In the genomic region with DNA sequence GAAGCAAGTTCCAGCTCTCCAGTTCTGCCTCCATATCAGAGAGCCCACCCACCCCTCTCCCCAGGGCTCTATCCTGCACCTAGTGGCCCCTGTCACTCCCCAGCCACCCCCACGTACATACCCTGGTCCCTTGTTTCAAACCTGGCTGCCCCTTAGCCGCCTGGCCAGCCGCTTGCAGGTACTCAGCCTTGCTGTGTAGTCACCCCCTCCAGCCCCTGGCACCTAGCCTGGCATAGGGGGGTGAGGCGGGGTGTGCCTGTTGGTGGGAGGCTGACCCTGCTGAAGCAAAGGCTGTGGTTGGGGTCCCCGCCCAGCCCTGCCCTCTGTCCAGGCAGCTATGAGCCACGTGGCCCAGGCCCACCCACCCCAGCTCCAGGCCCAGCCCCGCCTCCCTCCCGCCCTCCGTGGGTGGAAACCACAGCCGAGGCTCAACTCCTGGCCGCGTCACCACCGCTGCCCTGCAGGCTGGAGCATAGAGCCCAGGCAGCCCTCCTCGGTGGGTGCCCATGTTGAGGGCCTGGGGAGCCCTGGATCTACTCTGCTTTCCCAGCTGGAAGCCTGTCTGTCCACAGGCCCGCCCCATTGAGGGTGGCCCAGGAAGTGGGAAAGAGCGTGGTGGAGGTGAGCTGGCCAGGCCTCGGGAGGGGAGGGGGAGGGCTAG, we compare ENCODE assay signal across 16 cellular contexts. TPM values are rescaled to one million over a fixed set of nuclear protein-coding genes. Genes with fewer than 3 reads are reported as not detected.
DNase-seq lines count a peak whose midpoint lies in the region; ATAC-seq, FAIRE-seq and TF ChIP-seq lines count a peak whose summit lies in the region.
"Had no signal": no experiment of that assay in that cellular context is flagged by ENCODE, and none has a peak within 500 bp of the region (broad histone marks: within the 10 kb centered on the region; RNA-seq: fewer than 3 reads in every experiment).

No MANE protein-coding gene starts in this region.

- peak overlapping the region; percentile 59 for H3K4ac ChIP-seq in H1 (replicated peaks; ENCODE audit: insufficient read length, low read depth, low read length)

- H3K4me1 Mint-ChIP-seq in natural killer cell treated with Interleukin-12 subunit alpha and Interleukin-12 subunit beta and Interleukin-15 and Interleukin-18, amount 100 ng/mL, for 72 hours (ENCODE audit: low read depth in 2 of 2): peaks cover 21 to 42% of the 10 kb centered on the region in 2 donors

- H3K79me2 ChIP-seq in H1 (ENCODE audit: control insufficient read depth in 1 of 2, insufficient read depth in 2 of 2, low read length in 2 of 2): peaks cover 0 to 53% of the 10 kb centered on the region in 2 experiments; a peak in 2 of 4 replicates

- H4K5ac ChIP-seq in H1 (ENCODE audit: insufficient read length, low read depth, low read length): no peak overlapping the region

- H3K4me3 Mint-ChIP-seq in natural killer cell treated with Interleukin-12 subunit alpha and Interleukin-12 subunit beta and Interleukin-15 and Interleukin-18, amount 100 ng/mL, for 72 hours: no peak overlapping the region
- H3K4me3 Mint-ChIP-seq: CD4-positive, alpha-beta T cell had no signal

- no peak overlapping the region for H3K4me3 ChIP-seq in H1 (ENCODE audit: extremely low read depth in 1 of 4, insufficient read depth in 2 of 4, low read depth in 3 of 4, low read length in 4 of 4)
- H3K4me3 ChIP-seq in mucosa of descending colon: no peak overlapping the region
- H3K4me3 ChIP-seq: uterus had no signal

- H3K4me1 ChIP-seq in H1 (replicated peaks in 1 of 4; ENCODE audit: control insufficient read depth in 3 of 4, insufficient read depth in 4 of 4, low read length in 3 of 4) (peaks cover 4 to 39% (median 20%) of the 10 kb centered on the region in 4 experiments), mucosa of descending colon (ENCODE audit: low read depth) (peaks cover 25% of the 10 kb centered on the region)

- no peak overlapping the region for H3K14ac ChIP-seq in H1 (ENCODE audit: insufficient read length)

- H3K27me3 Mint-ChIP-seq in natural killer cell treated with Interleukin-12 subunit alpha and Interleukin-12 subunit beta and Interleukin-15 and Interleukin-18, amount 100 ng/mL, for 72 hours: no peaks in the 10 kb centered on the region
- H3K27me3 Mint-ChIP-seq: CD4-positive, alpha-beta T cell; naive thymus-derived CD8-positive, alpha-beta T cell had no signal

- no peaks in the 10 kb centered on the region for H3K9me3 Mint-ChIP-seq in natural killer cell treated with Interleukin-12 subunit alpha and Interleukin-12 subunit beta and Interleukin-15 and Interleukin-18, amount 100 ng/mL, for 72 hours
- H3K9me3 Mint-ChIP-seq: CD4-positive, alpha-beta T cell; naive thymus-derived CD8-positive, alpha-beta T cell had no signal

- no peak for TF ChIP-seq POLR2A in H54 (IDR thresholded peaks at IDR 0.05; ENCODE audit: low read depth, low read length)
- no peak for TF ChIP-seq POLR2A in H1 (IDR thresholded peaks at IDR 0.05; ENCODE audit: control extremely low read depth in 1 of 2, low read depth in 2 of 2, low read length in 2 of 2)

- H3K4me2 ChIP-seq in H1 (ENCODE audit: insufficient read depth in 1 of 2, low read depth in 2 of 2, low read length in 2 of 2): no peak overlapping the region

- no peak overlapping the region for H3K56ac ChIP-seq in H1 (replicated peaks; ENCODE audit: insufficient read length, low read depth, low read length)

- DNase-seq in A172 (ENCODE audit: low spot score) (peak; percentile 36), H54 (ENCODE audit: insufficient read length, low spot score) (peak; percentile 41), H1 (ENCODE audit: low read depth in 1 of 2, low spot score in 2 of 2) (no peak), mucosa of descending colon (no peak), DMS53 (lab: John Stamatoyannopoulos, UW) (no peak), H4 (ENCODE audit: low spot score) (no peak)
- no peak for DNase-seq in natural killer cell treated with Interleukin-12 subunit alpha and Interleukin-12 subunit beta and Interleukin-15 and Interleukin-18, amount 100 ng/mL, for 72 hours (ENCODE audit: low spot score)
- DNase-seq: activated CD8-positive, alpha-beta memory T cell treated with anti-CD3 and anti-CD28 coated beads, Interleukin-2, amount 50 U/mL, for 48 hours; CD4-positive, alpha-beta T cell; head of caudate nucleus; KG1; naive thymus-derived CD8-positive, alpha-beta T cell; NCI-H524; SW 1271; uterus had no signal

- 0 out of 2 replicates have a peak overlapping the region, but pooled peaks have one; percentile 13 for H3K18ac ChIP-seq in H1 (ENCODE audit: extremely low read depth, low read length)

- TF ChIP-seq EP300 in H1 (IDR thresholded peaks at IDR 0.05; ENCODE audit: borderline replicate concordance in 1 of 2, low read depth in 2 of 2, low read length in 2 of 2): no peak

- H2BK15ac ChIP-seq in H1 (ENCODE audit: low read length): no peak overlapping the region

- POLR2A ChIA-PET in H1 (lab: Charles Lee; ENCODE audit: partially characterized antibody): interaction anchor here (1.2 kb wide), 1 partner anchor 17 kb away, joined by 4 read pairs; no protein-coding TSS in a partner anchor

- no peaks in the 10 kb centered on the region; a peak in 2 of 8 replicates for H3K36me3 ChIP-seq in H1 (ENCODE audit: control insufficient read depth in 2 of 4, insufficient read depth in 4 of 4, low read length in 3 of 4)
- H3K36me3 ChIP-seq in mucosa of descending colon (ENCODE audit: low read depth): no peaks in the 10 kb centered on the region
- H3K36me3 ChIP-seq: uterus had no signal

- intact Hi-C loops in mucosa of descending colon (cut with DNase I, micrococcal nuclease): no loop called here

- peaks cover 37% of the 10 kb centered on the region for H3K79me1 ChIP-seq in H1 (ENCODE audit: low read depth, low read length)

- no peak overlapping the region for H2AFZ ChIP-seq in H1 (ENCODE audit: low read length)

- no peak for FAIRE-seq in H54 (lab: Jason Lieb, UNC)
- FAIRE-seq in H1 (lab: Jason Lieb, UNC): no peak

- peak overlapping the region; percentile 60 for H2BK5ac ChIP-seq in H1 (ENCODE audit: low read depth, low read length)

- peak overlapping the region; percentile 99; the same call in 1 of the 2 replicates for H2AK5ac ChIP-seq in H1 (ENCODE audit: low read depth, low read length)

- H4K8ac ChIP-seq in H1 (ENCODE audit: extremely low read depth, insufficient read depth, low read length): 0 out of 2 replicates have a peak overlapping the region, but pooled peaks have one; percentile 7

- 82% methylated on average over 15 of the region's 17 CpGs; no CpG with 5 or more reads in 1 of the 2 experiments for WGBS in H1 (ENCODE audit: extremely low coverage in 1 of 2, insufficient coverage in 1 of 2, insufficient read length in 1 of 2, insufficient replicate concordance in 2 of 2, low coverage in 1 of 2, low lambda C conversion rate in 2 of 2, missing lambda C conversion rate in 1 of 2), 2 experiments

- H3K23me2 ChIP-seq in H1 (ENCODE audit: low read depth, low read length): peaks cover 3% of the 10 kb centered on the region; the same call in 1 of the 2 replicates

- H2BK12ac ChIP-seq in H1 (ENCODE audit: low read depth, low read length): 0 out of 2 replicates have a peak overlapping the region, but pooled peaks have one; percentile 27

- H3K27ac ChIP-seq in H1 (ENCODE audit: low read depth, low read length): no peak overlapping the region
- H3K27ac ChIP-seq: uterus had no signal

- no peak overlapping the region for H2BK20ac ChIP-seq in H1 (ENCODE audit: low read length)

- no peak for TF ChIP-seq RAD21 in H1 (IDR thresholded peaks at IDR 0.05 in 1 of 2, conservative IDR thresholded peaks at IDR 0.05 in 1 of 2; ENCODE audit: low read depth in 2 of 2, low read length in 2 of 2)

- H3K9me3 ChIP-seq in H1 (ENCODE audit: insufficient read depth in 2 of 2, low read depth in 1 of 2, low read length in 1 of 2) (no peaks in the 10 kb centered on the region), mucosa of descending colon (no peaks in the 10 kb centered on the region)
- H3K9me3 ChIP-seq: uterus had no signal

- TF ChIP-seq CTCF in H1 (IDR thresholded peaks at IDR 0.05; ENCODE audit: control extremely low read depth in 1 of 3, insufficient read depth in 1 of 3, low read depth in 1 of 3, low read length in 3 of 3) (no peak), mucosa of descending colon (IDR thresholded peaks at IDR 0.05) (no peak)

- H3K36me3 Mint-ChIP-seq in natural killer cell treated with Interleukin-12 subunit alpha and Interleukin-12 subunit beta and Interleukin-15 and Interleukin-18, amount 100 ng/mL, for 72 hours: no peaks in the 10 kb centered on the region
- H3K36me3 Mint-ChIP-seq: naive thymus-derived CD8-positive, alpha-beta T cell had no signal

- no peak overlapping the region for H2BK120ac ChIP-seq in H1 (replicated peaks; ENCODE audit: low read depth, low read length)

- H4K91ac ChIP-seq in H1 (replicated peaks; ENCODE audit: insufficient read length, low read length): peak overlapping the region; percentile 17

- H3K23ac ChIP-seq in H1 (ENCODE audit: insufficient read length): no peak overlapping the region

- H3K27ac Mint-ChIP-seq in natural killer cell treated with Interleukin-12 subunit alpha and Interleukin-12 subunit beta and Interleukin-15 and Interleukin-18, amount 100 ng/mL, for 72 hours: no peak overlapping the region
- H3K27ac Mint-ChIP-seq: CD4-positive, alpha-beta T cell had no signal

- H3K9ac ChIP-seq in H1 (replicated peaks in 1 of 4; ENCODE audit: extremely low read depth in 1 of 4, low read depth in 3 of 4, low read length in 3 of 4): no peak overlapping the region

- peaks cover 0 to 1% (median 0%) of the 10 kb centered on the region in 4 experiments; a peak in 1 of 7 replicates for H3K27me3 ChIP-seq in H1 (replicated peaks in 1 of 4; ENCODE audit: control insufficient read depth in 3 of 4, extremely low read depth in 1 of 4, insufficient read depth in 3 of 4, low read length in 3 of 4)
- H3K27me3 ChIP-seq: uterus had no signal

- ATAC-seq in mucosa of descending colon (peak; percentile 15), GM18870 (IDR thresholded peaks at IDR 0.05; ENCODE audit: unreplicated experiment) (no peak)
- ATAC-seq in natural killer cell treated with Interleukin-12 subunit alpha and Interleukin-12 subunit beta and Interleukin-15 and Interleukin-18, amount 100 ng/mL, for 72 hours: no peak
- ATAC-seq: naive thymus-derived CD8-positive, alpha-beta T cell had no signal

- peaks cover 17 to 32% of the 10 kb centered on the region in 2 experiments for H4K20me1 ChIP-seq in H1 (replicated peaks in 1 of 2; ENCODE audit: control insufficient read depth in 1 of 2, insufficient read depth in 2 of 2, low read length in 2 of 2)

- CTCF ChIA-PET in H1 (lab: Charles Lee; ENCODE audit: partially characterized antibody): interaction anchor here (0.6 to 5.8 kb wide), 5 partner anchors 11 to 104 kb away, joined by 3 to 27 read pairs (median 6); no protein-coding TSS in a partner anchor

RNA-seq across cellular contexts. Expression of a gene that starts 30.8 kb away (rescaled TPM):
- 9.2 and 16.2 TPM in 2 replicates for total RNA-seq in A172 (2014; rRNA removed; shearing (Covaris generic))
- total RNA-seq in H1 (2021; fragmentation: NEBNext Ultra II Directional; extraction: Animal tissue kit (Norgen Biotek cat#: 25700)): 64.4 and 67.6 TPM in 2 replicates
- polyA plus RNA-seq in H1 (2011; rRNA removed): 50.7 and 107 TPM in 2 replicates
- polyA plus RNA-seq in H1 (2011; cell fraction: cytosol; rRNA removed): 55.5 TPM
- polyA plus RNA-seq in H1 (2011; cell fraction: nucleus; rRNA removed): 89.7 TPM
- 40.5 to 57.3 TPM (median 53.1 TPM) in 4 replicates for polyA plus RNA-seq in H1 (2012, experiment 1 of 2)
- polyA plus RNA-seq in H1 (2012, experiment 2 of 2): 64.2 TPM
- polyA plus RNA-seq in H1 (2013, experiment 1 of 2): 47.5 TPM
- polyA plus RNA-seq in H1 (2013, experiment 2 of 2): 47.5 TPM
- polyA minus RNA-seq in H1 (2011; rRNA and poly(A)+ RNA removed): 17.7 and 25.9 TPM in 2 replicates
- polyA minus RNA-seq in H1 (2011; cell fraction: cytosol; rRNA and poly(A)+ RNA removed): 39.9 TPM
- 22.8 TPM for polyA minus RNA-seq in H1 (2011; cell fraction: nucleus; rRNA and poly(A)+ RNA removed)
- total RNA-seq in mucosa of descending colon: 100 to 1,000 TPM in 1 of 3 donors, 10 to 100 TPM in 2; 54.4 to 116 (median 76.5) TPM
- total RNA-seq in H4 (2014; rRNA removed; shearing (Covaris generic)): 10.6 and 13.2 TPM in 2 replicates
- total RNA-seq in natural killer cell treated with Interleukin-12 subunit alpha and Interleukin-12 subunit beta and Interleukin-15 and Interleukin-18, amount 100 ng/mL, for 72 hours: 10 to 100 TPM; 18.3 to 22.9 TPM

RNA-seq across cellular contexts. Expression of a gene that starts 40.4 kb away (rescaled TPM):
- not detected in 2 replicates for total RNA-seq in A172 (2014; rRNA removed; shearing (Covaris generic))
- 2.8 and 3.2 TPM in 2 replicates for total RNA-seq in H1 (2021; fragmentation: NEBNext Ultra II Directional; extraction: Animal tissue kit (Norgen Biotek cat#: 25700))
- polyA plus RNA-seq in H1 (2011; rRNA removed): 7.9 and 11.2 TPM in 2 replicates
- 3.8 TPM for polyA plus RNA-seq in H1 (2011; cell fraction: cytosol; rRNA removed)
- polyA plus RNA-seq in H1 (2011; cell fraction: nucleus; rRNA removed): 3.1 TPM
- polyA plus RNA-seq in H1 (2012, experiment 1 of 2): 1.9 to 4.0 TPM (median 2.6 TPM) in 4 replicates
- polyA plus RNA-seq in H1 (2012, experiment 2 of 2): 2.5 TPM
- polyA plus RNA-seq in H1 (2013, experiment 1 of 2): 2.1 TPM
- 2.4 TPM for polyA plus RNA-seq in H1 (2013, experiment 2 of 2)
- 1.7 and 3.1 TPM in 2 replicates for polyA minus RNA-seq in H1 (2011; rRNA and poly(A)+ RNA removed)
- 2.6 TPM for polyA minus RNA-seq in H1 (2011; cell fraction: cytosol; rRNA and poly(A)+ RNA removed)
- 1.00 TPM for polyA minus RNA-seq in H1 (2011; cell fraction: nucleus; rRNA and poly(A)+ RNA removed)
- under 1 TPM in 1 of 3 donors, not detected in 2; 0.14 TPM for total RNA-seq in mucosa of descending colon
- total RNA-seq in H4 (2014; rRNA removed; shearing (Covaris generic)): not detected in 2 replicates
- not detected for total RNA-seq in natural killer cell treated with Interleukin-12 subunit alpha and Interleukin-12 subunit beta and Interleukin-15 and Interleukin-18, amount 100 ng/mL, for 72 hours
- total RNA-seq: CD4-positive, alpha-beta T cell; naive thymus-derived CD8-positive, alpha-beta T cell; uterus had no signal
- polyA plus RNA-seq: naive thymus-derived CD8-positive, alpha-beta T cell had no signal

RNA-seq across cellular contexts. Expression of a gene that starts 47.7 kb away (rescaled TPM):
- not detected in 2 replicates for total RNA-seq in A172 (2014; rRNA removed; shearing (Covaris generic))
- not detected in 2 replicates for total RNA-seq in H1 (2021; fragmentation: NEBNext Ultra II Directional; extraction: Animal tissue kit (Norgen Biotek cat#: 25700))
- not detected in 2 replicates for polyA plus RNA-seq in H1 (2011; rRNA removed)
- not detected for polyA plus RNA-seq in H1 (2011; cell fraction: cytosol; rRNA removed)
- not detected for polyA plus RNA-seq in H1 (2011; cell fraction: nucleus; rRNA removed)
- polyA plus RNA-seq in H1 (2012, experiment 1 of 2): not detected in 4 replicates
- not detected for polyA plus RNA-seq in H1 (2012, experiment 2 of 2)
- polyA plus RNA-seq in H1 (2013, experiment 1 of 2): not detected
- not detected for polyA plus RNA-seq in H1 (2013, experiment 2 of 2)
- not detected in 2 replicates for polyA minus RNA-seq in H1 (2011; rRNA and poly(A)+ RNA removed)
- not detected for polyA minus RNA-seq in H1 (2011; cell fraction: cytosol; rRNA and poly(A)+ RNA removed)
- not detected for polyA minus RNA-seq in H1 (2011; cell fraction: nucleus; rRNA and poly(A)+ RNA removed)
- total RNA-seq in mucosa of descending colon: not detected
- total RNA-seq in H4 (2014; rRNA removed; shearing (Covaris generic)): not detected in 2 replicates
- not detected for total RNA-seq in natural killer cell treated with Interleukin-12 subunit alpha and Interleukin-12 subunit beta and Interleukin-15 and Interleukin-18, amount 100 ng/mL, for 72 hours
- total RNA-seq: CD4-positive, alpha-beta T cell; naive thymus-derived CD8-positive, alpha-beta T cell; uterus had no signal
- polyA plus RNA-seq: naive thymus-derived CD8-positive, alpha-beta T cell had no signal

Comparison
In these comparisons a context has a peak if more than half of its experiments do, and no peak if none do; other contexts are left out.
1. DNase-seq: peak in A172 (single experiment) and H54 (single experiment); none in H1 (0 of 2), mucosa of descending colon (0 of 3), DMS53 (single experiment), H4 (single experiment) and natural killer cell treated with Interleukin-12 subunit alpha and Interleukin-12 subunit beta and Interleukin-15 and Interleukin-18, amount 100 ng/mL, for 72 hours (single experiment).